8 cellular contexts compared by ENCODE assay signal in the genomic region with DNA sequence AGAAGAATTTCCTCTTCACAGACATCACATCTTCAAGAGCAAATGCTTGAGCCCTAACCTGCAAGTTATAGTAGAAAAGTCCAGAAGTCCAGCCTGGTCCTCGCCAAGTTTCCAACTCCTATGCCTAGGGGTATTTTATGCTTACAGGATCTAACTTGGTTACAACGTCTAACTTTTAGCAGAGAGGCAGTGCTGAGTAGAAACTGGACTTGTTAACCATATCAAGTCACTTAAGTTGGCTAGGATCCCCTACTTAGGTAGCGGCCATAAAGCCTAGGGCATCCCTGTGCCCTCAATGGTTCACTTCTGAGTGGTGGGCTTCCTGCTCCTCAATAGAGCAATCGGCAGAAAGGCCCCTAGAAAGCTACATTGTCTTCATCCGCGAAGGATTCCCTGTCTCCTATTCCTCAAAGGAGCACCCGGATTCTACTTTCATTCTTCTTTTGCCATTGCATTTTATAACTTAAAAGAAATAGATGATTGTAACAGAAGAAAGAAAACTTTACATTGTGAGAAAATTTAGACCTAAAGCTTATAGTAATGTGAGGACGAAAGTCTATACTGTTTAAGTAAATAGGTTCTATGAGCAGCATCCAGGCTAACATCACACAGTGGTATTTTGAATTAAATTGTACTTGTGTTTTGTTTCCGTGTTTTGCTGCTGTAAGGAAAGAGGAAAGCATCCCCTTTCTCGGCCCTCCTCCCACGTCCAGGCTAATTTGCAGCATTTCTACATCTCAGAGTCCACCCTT. TPM values are rescaled to one million over a fixed set of nuclear protein-coding genes. Genes with fewer than 3 reads are reported as not detected.
DNase-seq lines count a peak whose midpoint lies in the region; ATAC-seq, FAIRE-seq and TF ChIP-seq lines count a peak whose summit lies in the region.

No MANE protein-coding gene starts in this region.

- H3K4me3 ChIP-seq in HepG2 (replicated peaks in 1 of 3; ENCODE audit: insufficient read depth in 1 of 3, low read depth in 2 of 3, low read length in 3 of 3) (no peak overlapping the region; a peak in 1 of 6 replicates), testis (peak overlapping the region; percentile 62 to 72)

- H3K9ac ChIP-seq in HepG2 (ENCODE audit: insufficient read depth, low read depth, low read length): peak overlapping the region; percentile 82; the same call in 1 of the 2 replicates

- peaks cover 38% of the 10 kb centered on the region for H3K4me1 Mint-ChIP-seq in activated T-cell treated with anti-CD3 and anti-CD28 coated beads, Interleukin-2, amount 50 U/mL, for 24 hours (ENCODE audit: low read depth)

- no peak for TF ChIP-seq EP300 in HepG2 (IDR thresholded peaks at IDR 0.05; ENCODE audit: low read depth in 2 of 2, low read length in 2 of 2)
- TF ChIP-seq EP300 in HepG2 (CRISPR knock-in tag; IDR thresholded peaks at IDR 0.05; ENCODE audit: borderline replicate concordance): no peak

- TF ChIP-seq RAD21 in HepG2 (CRISPR knock-in tag; IDR thresholded peaks at IDR 0.05): no peak

- H2AFZ ChIP-seq in HepG2 (ENCODE audit: low read length): no peak overlapping the region

- DNase-seq in activated T-cell treated with anti-CD3 and anti-CD28 coated beads, Interleukin-2, amount 50 U/mL, for 24 hours: no peak
- DNase-seq in activated T-cell treated with anti-CD3 and anti-CD28 coated beads, Interleukin-2, amount 50 U/mL, for 1 hour: no peak
- DNase-seq in HepG2 (ENCODE audit: low spot score) (no peak), testis (no peak), middle frontal gyrus (ENCODE audit: extremely low spot score, low spot score) (no peak)
- no peak for DNase-seq in stimulated activated CD4-positive, alpha-beta T cell treated with anti-CD3 and anti-CD28 coated beads, Interleukin-1b, Interleukin-23, amount 100 ng/mL, for 48 hours

- H3K4me1 ChIP-seq in HepG2 (ENCODE audit: insufficient read depth, low read length): peaks cover 31% of the 10 kb centered on the region
- peaks cover 4% of the 10 kb centered on the region for H3K4me1 ChIP-seq in testis

- TF ChIP-seq POLR2A in HepG2 (IDR thresholded peaks at IDR 0.05; ENCODE audit: insufficient read depth in 1 of 2, low read depth in 2 of 2, low read length in 2 of 2) (no peak), testis (IDR thresholded peaks at IDR 0.05) (no peak)

- no peaks in the 10 kb centered on the region; a peak in 1 of 5 replicates for H3K27me3 ChIP-seq in HepG2 (ENCODE audit: control insufficient read depth in 1 of 2, insufficient read depth in 2 of 2, low read length in 2 of 2)
- H3K27me3 ChIP-seq in testis: no peaks in the 10 kb centered on the region

- no peaks in the 10 kb centered on the region for H3K9me3 ChIP-seq in HepG2 (ENCODE audit: low read length)
- no peaks in the 10 kb centered on the region for H3K9me3 ChIP-seq in testis

- ATAC-seq in HepG2 (no peak), HG02623 (IDR thresholded peaks at IDR 0.05; ENCODE audit: unreplicated experiment) (no peak)

- no peaks in the 10 kb centered on the region for H4K20me1 ChIP-seq in HepG2 (ENCODE audit: insufficient read depth, low read length)

- 94% methylated on average over 11 of the region's 11 CpGs for WGBS in HepG2 (ENCODE audit: low lambda C conversion rate)
- WGBS in testis, 2 donors: 50 to 58% methylated on average over 11 of the region's 11 CpGs

- H3K9me3 Mint-ChIP-seq in activated T-cell treated with anti-CD3 and anti-CD28 coated beads, Interleukin-2, amount 50 U/mL, for 24 hours: no peaks in the 10 kb centered on the region

- H3K4me2 ChIP-seq in HepG2 (ENCODE audit: low read depth, low read length): peak overlapping the region; percentile 89

- POLR2A ChIA-PET in HepG2 (lab: Yijun Ruan, JAX): no interaction called here

- peak overlapping the region; percentile 99 for H3K4me3 Mint-ChIP-seq in activated T-cell treated with anti-CD3 and anti-CD28 coated beads, Interleukin-2, amount 50 U/mL, for 24 hours

- no peak for FAIRE-seq in HepG2 (lab: Jason Lieb, UNC)

- TF ChIP-seq CTCF in HepG2 (CRISPR knock-in tag; IDR thresholded peaks at IDR 0.05) (no peak), testis (IDR thresholded peaks at IDR 0.05) (no peak)

- H3K27ac Mint-ChIP-seq in activated T-cell treated with anti-CD3 and anti-CD28 coated beads, Interleukin-2, amount 50 U/mL, for 24 hours: peak overlapping the region; percentile 52

- intact Hi-C loops in HepG2 (cut with micrococcal nuclease; ENCODE audit: unreplicated experiment): no loop called here
- intact Hi-C loops in testis (cut with DNase I; ENCODE audit: low total_unique reads): no loop called here

- BruUV-seq in HepG2 (replicated peaks; lab: Mats Ljungman, UMichigan): no TSS peak

- peak overlapping the region; percentile 91 for H3K27ac ChIP-seq in angular gyrus (ENCODE audit: low read depth, low read length)
- H3K27ac ChIP-seq in HepG2 (ENCODE audit: extremely low read length, insufficient read depth, low read length): no peak overlapping the region
- H3K27ac ChIP-seq in testis: peak overlapping the region in 1 of 2 donors; percentile 74

- H3K36me3 ChIP-seq in HepG2 (replicated peaks in 1 of 2; ENCODE audit: control insufficient read depth in 1 of 2, insufficient read depth in 2 of 2, low read length in 2 of 2) (no peaks in the 10 kb centered on the region; a peak in 1 of 5 replicates), testis (ENCODE audit: low read depth, missing control alignments) (no peaks in the 10 kb centered on the region)

- H3K36me3 Mint-ChIP-seq in activated T-cell treated with anti-CD3 and anti-CD28 coated beads, Interleukin-2, amount 50 U/mL, for 24 hours (ENCODE audit: low read depth): peaks cover 38% of the 10 kb centered on the region

- in situ Hi-C loops in HepG2 (cut with HindIII; ENCODE audit: extremely low pct_ligation_motif_present, low pct_unique_long_range_greater_than_20kb): loop anchor here (25.0 kb wide), 1 partner anchor 636 kb away; the partner anchor contains the start of gene DMRTA1

- H3K79me2 ChIP-seq in HepG2 (ENCODE audit: insufficient read depth, low read length): peaks cover 33% of the 10 kb centered on the region

- CTCF ChIA-PET in HepG2 (lab: Yijun Ruan, JAX; ENCODE audit: low intra/inter-chr PET ratio, low total read pairs): no interaction called here

- peaks cover 28% of the 10 kb centered on the region for H3K27me3 Mint-ChIP-seq in activated T-cell treated with anti-CD3 and anti-CD28 coated beads, Interleukin-2, amount 50 U/mL, for 24 hours

TF ChIP-seq in HepG2, 621 proteins besides CTCF, POLR2A, EP300 and RAD21:
- TF ChIP-seq ZNF12 (CRISPR knock-in tag; IDR thresholded peaks at IDR 0.05) (peak; percentile 87), NR3C1 (CRISPR knock-in tag; IDR thresholded peaks at IDR 0.05) (no peak), ZNF546 (CRISPR knock-in tag; conservative IDR thresholded peaks at IDR 0.05) (no peak)

RNA-seq across cellular contexts. Expression of gene MTAP, which starts 1.3 kb away (rescaled TPM):
- 51.2 and 74.1 TPM in 2 replicates for total RNA-seq in HepG2 (2016; rRNA removed; fragmentation: Illumina TruSeq; extraction: Trizol)
- 6.4 and 7.9 TPM in 2 replicates for total RNA-seq in HepG2 (2016; cell fraction: cytosol; rRNA removed; fragmentation: Illumina TruSeq; extraction: Trizol; ENCODE audit: low read depth)
- total RNA-seq in HepG2 (2016; cell fraction: insoluble cytoplasmic fraction; rRNA removed; fragmentation: Illumina TruSeq; extraction: Trizol): 58.2 and 73.0 TPM in 2 replicates
- 16.3 and 18.0 TPM in 2 replicates for total RNA-seq in HepG2 (2016; cell fraction: membrane; rRNA removed; fragmentation: Illumina TruSeq; extraction: Trizol)
- total RNA-seq in HepG2 (2016; cell fraction: nucleus; rRNA removed; fragmentation: Illumina TruSeq; extraction: Trizol): 49.4 and 55.6 TPM in 2 replicates
- polyA plus RNA-seq in HepG2 (2011; rRNA removed): 16.7 and 19.5 TPM in 2 replicates
- 10.4 and 16.4 TPM in 2 replicates for polyA plus RNA-seq in HepG2 (2011; cell fraction: cytosol; rRNA removed)
- 12.0 and 15.3 TPM in 2 replicates for polyA plus RNA-seq in HepG2 (2011; cell fraction: nucleus; rRNA removed)
- 24.8 and 27.2 TPM in 2 replicates for polyA plus RNA-seq in HepG2 (2012)
- 3.2 and 3.8 TPM in 2 replicates for polyA plus RNA-seq in HepG2 (2016; cell fraction: cytosol; fragmentation: Illumina TruSeq; extraction: Trizol; ENCODE audit: low read depth)
- 63.2 and 64.8 TPM in 2 replicates for polyA plus RNA-seq in HepG2 (2016; cell fraction: insoluble cytoplasmic fraction; fragmentation: Illumina TruSeq; extraction: Trizol; ENCODE audit: low read depth)
- 10.0 and 10.2 TPM in 2 replicates for polyA plus RNA-seq in HepG2 (2016; cell fraction: membrane; fragmentation: Illumina TruSeq; extraction: Trizol; ENCODE audit: low read depth)
- 34.8 and 37.8 TPM in 2 replicates for polyA plus RNA-seq in HepG2 (2016; cell fraction: nucleus; fragmentation: Illumina TruSeq; extraction: Trizol; ENCODE audit: insufficient read depth, low read depth)
- 30.0 and 49.9 TPM in 2 replicates for polyA minus RNA-seq in HepG2 (2011; rRNA and poly(A)+ RNA removed; ENCODE audit: low replicate concordance)
- polyA minus RNA-seq in HepG2 (2011; cell fraction: cytosol; rRNA and poly(A)+ RNA removed): 20.3 and 36.7 TPM in 2 replicates
- polyA minus RNA-seq in HepG2 (2011; cell fraction: nucleus; rRNA and poly(A)+ RNA removed): 65.0 and 65.8 TPM in 2 replicates
- total RNA-seq in testis: 10 to 100 TPM; 19.3 to 21.2 TPM
- polyA plus RNA-seq in testis (ENCODE audit: insufficient read depth, low read depth, low replicate concordance): 18.2 TPM

Comparison
In these comparisons a context has a peak if more than half of its experiments do, and no peak if none do; other contexts are left out.
1. H3K4me3 ChIP-seq: peak in testis (2 of 2); none in HepG2 (0 of 3).